In genomic region chr15:75578948-75579908, GRCh38 we compare ENCODE assay signal across 1 cellular context.
TF ChIP-seq lines count a peak whose summit lies in the region.

Gene PTPN9, minus strand, starts transcription at chr15:75579315. Its CDS starts 539 bp downstream, at chr15:75578776.

TF ChIP-seq in K562, 482 proteins besides CTCF, POLR2A, EP300 and RAD21 (continued from another document and continues in another):
- TF ChIP-seq SAP30 (IDR thresholded peaks at IDR 0.05; ENCODE audit: borderline replicate concordance, insufficient read depth, low read depth, low read length, poor library complexity, severe bottlenecking) = peak; percentile 4
- no peak for TF ChIP-seq ZNF740 (CRISPR knock-in tag; IDR thresholded peaks at IDR 0.05)
- TF ChIP-seq ZNF740 (tag; IDR thresholded peaks at IDR 0.05) = peak in 1 of 2 experiments; percentile 52; a peak in 1 of 4 replicates
- TF ChIP-seq ZNF23 (CRISPR knock-in tag; IDR thresholded peaks at IDR 0.05) = no peak
- no peak for TF ChIP-seq SOX6 (IDR thresholded peaks at IDR 0.05)
- TF ChIP-seq SMAD4 (CRISPR knock-in tag; conservative IDR thresholded peaks at IDR 0.05) = peak; percentile 28; the same call in 1 of the 2 replicates
- TF ChIP-seq MTF1 (CRISPR knock-in tag; IDR thresholded peaks at IDR 0.05; ENCODE audit: borderline replicate concordance) = no peak
- peak; percentile 57 for TF ChIP-seq PHF8 (IDR thresholded peaks at IDR 0.05; ENCODE audit: borderline replicate concordance, low read length)
- TF ChIP-seq ARID2 (IDR thresholded peaks at IDR 0.05) = no peak
- 0 out of 2 replicates have a peak, but pooled peaks have one; percentile 53 for TF ChIP-seq ILF3 (IDR thresholded peaks at IDR 0.05; ENCODE audit: borderline replicate concordance)
- TF ChIP-seq JUND (IDR thresholded peaks at IDR 0.05; ENCODE audit: borderline replicate concordance, low read depth, low read length) = peak; percentile 2; the same call in 1 of the 2 replicates
- TF ChIP-seq JUND (tag; IDR thresholded peaks at IDR 0.05; ENCODE audit: borderline replicate concordance, low read depth, low read length) = no peak
- TF ChIP-seq ZKSCAN8 (CRISPR knock-in tag; IDR thresholded peaks at IDR 0.05) = no peak
- TF ChIP-seq PRPF4 (IDR thresholded peaks at IDR 0.05; ENCODE audit: insufficient read depth, low read depth, low read length, poor library complexity, severe bottlenecking) = peak; percentile 81
- TF ChIP-seq HMGN3 (IDR thresholded peaks at IDR 0.05; ENCODE audit: borderline replicate concordance, extremely low read depth, insufficient read length, low read depth, low read length) = peak; percentile 66
- TF ChIP-seq, protein P1, sequence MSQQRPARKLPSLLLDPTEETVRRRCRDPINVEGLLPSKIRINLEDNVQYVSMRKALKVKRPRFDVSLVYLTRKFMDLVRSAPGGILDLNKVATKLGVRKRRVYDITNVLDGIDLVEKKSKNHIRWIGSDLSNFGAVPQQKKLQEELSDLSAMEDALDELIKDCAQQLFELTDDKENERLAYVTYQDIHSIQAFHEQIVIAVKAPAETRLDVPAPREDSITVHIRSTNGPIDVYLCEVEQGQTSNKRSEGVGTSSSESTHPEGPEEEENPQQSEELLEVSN (IDR thresholded peaks at IDR 0.05; ENCODE audit: borderline replicate concordance in 1 of 2, extremely low read depth in 1 of 2, insufficient read depth in 1 of 2, insufficient read length in 1 of 2, low read depth in 1 of 2, low read length in 1 of 2, poor library complexity in 1 of 2, severe bottlenecking in 1 of 2) = peak in 1 of 2 experiments; percentile 64
- TF ChIP-seq ZNF354B (CRISPR knock-in tag; IDR thresholded peaks at IDR 0.05) = no peak
- peak; percentile 45; the same call in 1 of the 2 replicates for TF ChIP-seq GATAD2A (IDR thresholded peaks at IDR 0.05)
- TF ChIP-seq IRF1 (CRISPR knock-in tag; IDR thresholded peaks at IDR 0.05; ENCODE audit: borderline replicate concordance) = no peak
- TF ChIP-seq NR2C2 (CRISPR knock-in tag; IDR thresholded peaks at IDR 0.05) = no peak
- TF ChIP-seq NR2C2 (tag; IDR thresholded peaks at IDR 0.05) = 0 out of 2 replicates have a peak, but pooled peaks have one; percentile 24
- TF ChIP-seq SUPT5H (IDR thresholded peaks at IDR 0.05) = peak; percentile 47; the same call in 1 of the 2 replicates
- TF ChIP-seq, protein P2, sequence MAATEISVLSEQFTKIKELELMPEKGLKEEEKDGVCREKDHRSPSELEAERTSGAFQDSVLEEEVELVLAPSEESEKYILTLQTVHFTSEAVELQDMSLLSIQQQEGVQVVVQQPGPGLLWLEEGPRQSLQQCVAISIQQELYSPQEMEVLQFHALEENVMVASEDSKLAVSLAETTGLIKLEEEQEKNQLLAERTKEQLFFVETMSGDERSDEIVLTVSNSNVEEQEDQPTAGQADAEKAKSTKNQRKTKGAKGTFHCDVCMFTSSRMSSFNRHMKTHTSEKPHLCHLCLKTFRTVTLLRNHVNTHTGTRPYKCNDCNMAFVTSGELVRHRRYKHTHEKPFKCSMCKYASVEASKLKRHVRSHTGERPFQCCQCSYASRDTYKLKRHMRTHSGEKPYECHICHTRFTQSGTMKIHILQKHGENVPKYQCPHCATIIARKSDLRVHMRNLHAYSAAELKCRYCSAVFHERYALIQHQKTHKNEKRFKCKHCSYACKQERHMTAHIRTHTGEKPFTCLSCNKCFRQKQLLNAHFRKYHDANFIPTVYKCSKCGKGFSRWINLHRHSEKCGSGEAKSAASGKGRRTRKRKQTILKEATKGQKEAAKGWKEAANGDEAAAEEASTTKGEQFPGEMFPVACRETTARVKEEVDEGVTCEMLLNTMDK (IDR thresholded peaks at IDR 0.05; ENCODE audit: borderline replicate concordance, insufficient read depth, low read depth, low read length, poor library complexity, severe bottlenecking) = peak; percentile 2
- no peak for TF ChIP-seq RNF219 (CRISPR knock-in tag; IDR thresholded peaks at IDR 0.05)
- peak; percentile 60 for TF ChIP-seq POLR2AphosphoS5 (IDR thresholded peaks at IDR 0.05; ENCODE audit: control insufficient read depth, insufficient read depth, low read depth, low read length)
- 0 out of 2 replicates have a peak, but pooled peaks have one; percentile 13 for TF ChIP-seq ZNF644 (tag; IDR thresholded peaks at IDR 0.05; ENCODE audit: low read depth)
- TF ChIP-seq TAF1 (IDR thresholded peaks at IDR 0.05; ENCODE audit: control insufficient read depth, extremely low read depth, insufficient read depth, low read length, severe bottlenecking) = peak; percentile 66
- TF ChIP-seq HCFC1 (IDR thresholded peaks at IDR 0.05; ENCODE audit: low read depth, low read length) = 0 out of 2 replicates have a peak, but pooled peaks have one; percentile 10
- peak; percentile 81 for TF ChIP-seq RBFOX2 (IDR thresholded peaks at IDR 0.05; ENCODE audit: low read depth, low read length)
- TF ChIP-seq L3MBTL2 (IDR thresholded peaks at IDR 0.05) = peak; percentile 43; the same call in 1 of the 2 replicates
- TF ChIP-seq DMBX1 (CRISPR knock-in tag; IDR thresholded peaks at IDR 0.05; ENCODE audit: borderline replicate concordance) = peak; percentile 41; the same call in 1 of the 2 replicates
- peak; percentile 58; the same call in 1 of the 2 replicates for TF ChIP-seq ATF7 (IDR thresholded peaks at IDR 0.05)
- TF ChIP-seq ESRRB (CRISPR knock-in tag; IDR thresholded peaks at IDR 0.05; ENCODE audit: borderline replicate concordance) = no peak
- 0 out of 2 replicates have a peak, but pooled peaks have one; percentile 21 for TF ChIP-seq SAFB (IDR thresholded peaks at IDR 0.05; ENCODE audit: borderline replicate concordance, low read depth, low read length)
- TF ChIP-seq MAFG (tag; conservative IDR thresholded peaks at IDR 0.05) = no peak
- TF ChIP-seq TAF7 (tag; IDR thresholded peaks at IDR 0.05) = no peak
- TF ChIP-seq POLR2G (IDR thresholded peaks at IDR 0.05; ENCODE audit: low read depth, low read length) = peak; percentile 88
- TF ChIP-seq SMARCB1 (IDR thresholded peaks at IDR 0.05; ENCODE audit: insufficient read length, low read depth) = no peak
- TF ChIP-seq ZBTB11 (CRISPR knock-in tag; IDR thresholded peaks at IDR 0.05) = peak in 1 of 3 experiments; percentile 74; a peak in 1 of 6 replicates
- peak; percentile 63 to 90 for TF ChIP-seq MAZ (CRISPR knock-in tag; conservative IDR thresholded peaks at IDR 0.05 in 1 of 2, IDR thresholded peaks at IDR 0.05 in 1 of 2)
- TF ChIP-seq, protein P3, sequence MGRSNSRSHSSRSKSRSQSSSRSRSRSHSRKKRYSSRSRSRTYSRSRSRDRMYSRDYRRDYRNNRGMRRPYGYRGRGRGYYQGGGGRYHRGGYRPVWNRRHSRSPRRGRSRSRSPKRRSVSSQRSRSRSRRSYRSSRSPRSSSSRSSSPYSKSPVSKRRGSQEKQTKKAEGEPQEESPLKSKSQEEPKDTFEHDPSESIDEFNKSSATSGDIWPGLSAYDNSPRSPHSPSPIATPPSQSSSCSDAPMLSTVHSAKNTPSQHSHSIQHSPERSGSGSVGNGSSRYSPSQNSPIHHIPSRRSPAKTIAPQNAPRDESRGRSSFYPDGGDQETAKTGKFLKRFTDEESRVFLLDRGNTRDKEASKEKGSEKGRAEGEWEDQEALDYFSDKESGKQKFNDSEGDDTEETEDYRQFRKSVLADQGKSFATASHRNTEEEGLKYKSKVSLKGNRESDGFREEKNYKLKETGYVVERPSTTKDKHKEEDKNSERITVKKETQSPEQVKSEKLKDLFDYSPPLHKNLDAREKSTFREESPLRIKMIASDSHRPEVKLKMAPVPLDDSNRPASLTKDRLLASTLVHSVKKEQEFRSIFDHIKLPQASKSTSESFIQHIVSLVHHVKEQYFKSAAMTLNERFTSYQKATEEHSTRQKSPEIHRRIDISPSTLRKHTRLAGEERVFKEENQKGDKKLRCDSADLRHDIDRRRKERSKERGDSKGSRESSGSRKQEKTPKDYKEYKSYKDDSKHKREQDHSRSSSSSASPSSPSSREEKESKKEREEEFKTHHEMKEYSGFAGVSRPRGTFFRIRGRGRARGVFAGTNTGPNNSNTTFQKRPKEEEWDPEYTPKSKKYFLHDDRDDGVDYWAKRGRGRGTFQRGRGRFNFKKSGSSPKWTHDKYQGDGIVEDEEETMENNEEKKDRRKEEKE (IDR thresholded peaks at IDR 0.05; ENCODE audit: borderline replicate concordance in 1 of 2, control insufficient read depth in 1 of 2, low read depth in 2 of 2, low read length in 1 of 2) = no peak
- no peak for TF ChIP-seq OTX1 (CRISPR knock-in tag; IDR thresholded peaks at IDR 0.05)
- no peak for TF ChIP-seq ARID1B (IDR thresholded peaks at IDR 0.05)
- no peak for TF ChIP-seq ATF1 (CRISPR knock-in tag; IDR thresholded peaks at IDR 0.05)
- no peak for TF ChIP-seq ATF1 (tag; IDR thresholded peaks at IDR 0.05)
- no peak for TF ChIP-seq ETV1 (tag; conservative IDR thresholded peaks at IDR 0.05; ENCODE audit: low read depth)
- peak; percentile 48; the same call in 1 of the 2 replicates for TF ChIP-seq SIN3B (IDR thresholded peaks at IDR 0.05; ENCODE audit: low read depth)
- TF ChIP-seq, protein P4, sequence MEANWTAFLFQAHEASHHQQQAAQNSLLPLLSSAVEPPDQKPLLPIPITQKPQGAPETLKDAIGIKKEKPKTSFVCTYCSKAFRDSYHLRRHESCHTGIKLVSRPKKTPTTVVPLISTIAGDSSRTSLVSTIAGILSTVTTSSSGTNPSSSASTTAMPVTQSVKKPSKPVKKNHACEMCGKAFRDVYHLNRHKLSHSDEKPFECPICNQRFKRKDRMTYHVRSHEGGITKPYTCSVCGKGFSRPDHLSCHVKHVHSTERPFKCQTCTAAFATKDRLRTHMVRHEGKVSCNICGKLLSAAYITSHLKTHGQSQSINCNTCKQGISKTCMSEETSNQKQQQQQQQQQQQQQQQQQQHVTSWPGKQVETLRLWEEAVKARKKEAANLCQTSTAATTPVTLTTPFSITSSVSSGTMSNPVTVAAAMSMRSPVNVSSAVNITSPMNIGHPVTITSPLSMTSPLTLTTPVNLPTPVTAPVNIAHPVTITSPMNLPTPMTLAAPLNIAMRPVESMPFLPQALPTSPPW (CRISPR knock-in tag; IDR thresholded peaks at IDR 0.05) = peak; percentile 97
- peak; percentile 50 to 58; a peak in 2 of 4 replicates for TF ChIP-seq NRF1 (conservative IDR thresholded peaks at IDR 0.05 in 1 of 2, IDR thresholded peaks at IDR 0.05 in 1 of 2)
- TF ChIP-seq RBM22 (IDR thresholded peaks at IDR 0.05; ENCODE audit: low read depth, low read length, poor library complexity, severe bottlenecking) = peak; percentile 35
- peak; percentile 39 for TF ChIP-seq TBP (optimal IDR thresholded peaks at IDR 0.05; ENCODE audit: low read depth, low read length)
- TF ChIP-seq YY1 (IDR thresholded peaks at IDR 0.05; ENCODE audit: borderline replicate concordance in 1 of 3, control insufficient read depth in 1 of 3, extremely low read depth in 1 of 3, insufficient read depth in 3 of 3, insufficient read length in 1 of 3, insufficient replicate concordance in 2 of 3, low read depth in 1 of 3, low read length in 2 of 3) = peak in 2 of 3 experiments; percentile 74 to 82
- peak; percentile 41 for TF ChIP-seq CTBP1 (IDR thresholded peaks at IDR 0.05; ENCODE audit: borderline replicate concordance)
